Comparison of ENCODE assay signal across 12 cellular contexts in the genomic region with DNA sequence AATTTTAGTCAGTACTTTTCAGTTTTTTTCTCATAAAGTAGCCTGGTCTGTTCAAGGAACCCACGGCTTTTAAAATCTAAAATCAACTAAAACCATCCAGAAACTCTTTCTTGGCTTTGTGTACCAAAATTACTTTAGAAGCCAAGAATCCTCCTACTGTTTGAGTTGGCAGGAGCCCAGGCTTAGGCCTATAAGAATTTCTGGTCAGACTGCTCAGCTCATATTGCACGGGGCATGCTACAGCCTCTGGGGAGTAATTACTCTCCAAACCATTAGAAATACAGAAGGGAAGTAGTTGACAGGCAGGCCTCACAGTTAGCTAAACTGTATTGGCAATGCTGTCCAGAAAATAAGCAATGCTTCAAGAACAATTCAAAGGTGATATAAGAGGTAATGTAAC.
DNase-seq lines count a peak whose midpoint lies in the region; ATAC-seq and TF ChIP-seq lines count a peak whose summit lies in the region.
"Had no signal": no experiment of that assay in that cellular context is flagged by ENCODE, and none has a peak within 500 bp of the region (broad histone marks: within the 10 kb centered on the region; RNA-seq: fewer than 3 reads in every experiment).

No MANE protein-coding gene starts in this region.

- H3F3A ChIP-seq in GM23338 (replicated peaks; ENCODE audit: low read depth): no peaks in the 10 kb centered on the region

- no peaks in the 10 kb centered on the region for H3K9me2 ChIP-seq in GM23338 (ENCODE audit: insufficient read depth)

- no peaks in the 10 kb centered on the region for H3K27me3 Mint-ChIP-seq in GM23338 (ENCODE audit: insufficient read depth, low read depth, poor library complexity)

- H3K27ac Mint-ChIP-seq in GM23338: no peak overlapping the region
- H3K27ac Mint-ChIP-seq: immature natural killer cell had no signal

- no peak overlapping the region for H3K27ac ChIP-seq in GM23338 (ENCODE audit: low read depth)
- H3K27ac ChIP-seq in ovary: no peak overlapping the region

- H3K4me1 ChIP-seq in GM23338 (ENCODE audit: insufficient read depth) (no peaks in the 10 kb centered on the region), ovary (ENCODE audit: insufficient read depth) (peaks cover 5% of the 10 kb centered on the region)

- H3K27me3 ChIP-seq in GM23338 (ENCODE audit: insufficient read depth) (no peaks in the 10 kb centered on the region), ovary (no peaks in the 10 kb centered on the region)

- no peak for TF ChIP-seq POLR2A in ovary (IDR thresholded peaks at IDR 0.05)

- no peak overlapping the region for H3K4me2 ChIP-seq in GM23338

- no peaks in the 10 kb centered on the region for H3K36me3 Mint-ChIP-seq in GM23338 (ENCODE audit: low read depth)
- H3K36me3 Mint-ChIP-seq: immature natural killer cell had no signal

- H3K9me3 ChIP-seq in ovary: no peaks in the 10 kb centered on the region

- H3K36me3 ChIP-seq in GM23338 (ENCODE audit: insufficient read depth): no peaks in the 10 kb centered on the region
- no peaks in the 10 kb centered on the region for H3K36me3 ChIP-seq in ovary

- no peak overlapping the region for H3K4me3 ChIP-seq in GM23338
- no peak overlapping the region for H3K4me3 ChIP-seq in epithelial cell of esophagus (ENCODE audit: low read length)
- no peak overlapping the region for H3K4me3 ChIP-seq in ovary

- no peak for ATAC-seq in GM23338
- no peak for ATAC-seq in GM21515 (IDR thresholded peaks at IDR 0.05; ENCODE audit: unreplicated experiment)
- no peak for ATAC-seq in GM21447 (IDR thresholded peaks at IDR 0.05; ENCODE audit: unreplicated experiment)

- 0 to 3% (median 1%) methylated on average over 2 of the region's 2 CpGs for WGBS in ovary, 3 donors

- no peaks in the 10 kb centered on the region for H3K4me1 Mint-ChIP-seq in GM23338
- H3K4me1 Mint-ChIP-seq: immature natural killer cell had no signal

- no peaks in the 10 kb centered on the region for H4K20me1 ChIP-seq in GM23338 (replicated peaks; ENCODE audit: insufficient read depth)

- H3K79me2 ChIP-seq in GM23338 (replicated peaks; ENCODE audit: insufficient read depth): no peaks in the 10 kb centered on the region

- intact Hi-C loops in ovary (cut with DNase I): no loop called here

- no peaks in the 10 kb centered on the region for H3K9me3 Mint-ChIP-seq in GM23338

- DNase-seq in GM23338 (ENCODE audit: low spot score) (peak; percentile 0), NCI-H82 (lab: John Stamatoyannopoulos, UW) (peak; percentile 60), epithelial cell of esophagus (ENCODE audit: low read depth) (peak; percentile 80), ovary (peak; percentile 26 to 65 (median 44)), NCI-H526 (lab: John Stamatoyannopoulos, UW) (no peak), NCI-H2029 treated with DMSO at 0.1 percent for 48 hours (lab: John Stamatoyannopoulos, UW) (no peak)
- DNase-seq: activated CD4-positive, alpha-beta T cell treated with anti-CD3 and anti-CD28 coated beads, Interleukin-2, amount 50 U/mL, for 1 hour; caudate nucleus; immature natural killer cell; NCI-H748 treated with DMSO at 0.1 percent for 48 hours had no signal

- no peak for TF ChIP-seq EP300 in ovary (IDR thresholded peaks at IDR 0.05)

- H3K4me3 Mint-ChIP-seq in GM23338: no peak overlapping the region
- H3K4me3 Mint-ChIP-seq: immature natural killer cell had no signal

- H2AFZ ChIP-seq in GM23338: no peak overlapping the region

- TF ChIP-seq CTCF in GM23338 (conservative IDR thresholded peaks at IDR 0.05; ENCODE audit: low read depth in 2 of 2): no peak
- no peak for TF ChIP-seq CTCF in epithelial cell of esophagus (IDR thresholded peaks at IDR 0.05; ENCODE audit: insufficient read depth, low read depth, low read length, missing control alignments)
- no peak for TF ChIP-seq CTCF in ovary (IDR thresholded peaks at IDR 0.05)

TF ChIP-seq in GM23338, 12 proteins besides CTCF, POLR2A, EP300 and RAD21:
- TF ChIP-seq, protein P1, sequence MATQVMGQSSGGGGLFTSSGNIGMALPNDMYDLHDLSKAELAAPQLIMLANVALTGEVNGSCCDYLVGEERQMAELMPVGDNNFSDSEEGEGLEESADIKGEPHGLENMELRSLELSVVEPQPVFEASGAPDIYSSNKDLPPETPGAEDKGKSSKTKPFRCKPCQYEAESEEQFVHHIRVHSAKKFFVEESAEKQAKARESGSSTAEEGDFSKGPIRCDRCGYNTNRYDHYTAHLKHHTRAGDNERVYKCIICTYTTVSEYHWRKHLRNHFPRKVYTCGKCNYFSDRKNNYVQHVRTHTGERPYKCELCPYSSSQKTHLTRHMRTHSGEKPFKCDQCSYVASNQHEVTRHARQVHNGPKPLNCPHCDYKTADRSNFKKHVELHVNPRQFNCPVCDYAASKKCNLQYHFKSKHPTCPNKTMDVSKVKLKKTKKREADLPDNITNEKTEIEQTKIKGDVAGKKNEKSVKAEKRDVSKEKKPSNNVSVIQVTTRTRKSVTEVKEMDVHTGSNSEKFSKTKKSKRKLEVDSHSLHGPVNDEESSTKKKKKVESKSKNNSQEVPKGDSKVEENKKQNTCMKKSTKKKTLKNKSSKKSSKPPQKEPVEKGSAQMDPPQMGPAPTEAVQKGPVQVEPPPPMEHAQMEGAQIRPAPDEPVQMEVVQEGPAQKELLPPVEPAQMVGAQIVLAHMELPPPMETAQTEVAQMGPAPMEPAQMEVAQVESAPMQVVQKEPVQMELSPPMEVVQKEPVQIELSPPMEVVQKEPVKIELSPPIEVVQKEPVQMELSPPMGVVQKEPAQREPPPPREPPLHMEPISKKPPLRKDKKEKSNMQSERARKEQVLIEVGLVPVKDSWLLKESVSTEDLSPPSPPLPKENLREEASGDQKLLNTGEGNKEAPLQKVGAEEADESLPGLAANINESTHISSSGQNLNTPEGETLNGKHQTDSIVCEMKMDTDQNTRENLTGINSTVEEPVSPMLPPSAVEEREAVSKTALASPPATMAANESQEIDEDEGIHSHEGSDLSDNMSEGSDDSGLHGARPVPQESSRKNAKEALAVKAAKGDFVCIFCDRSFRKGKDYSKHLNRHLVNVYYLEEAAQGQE (IDR thresholded peaks at IDR 0.05; ENCODE audit: unreplicated experiment): no peak

Comparison
In these comparisons a context has a peak if more than half of its experiments do, and no peak if none do; other contexts are left out.
1. DNase-seq: peak in GM23338 (single experiment), NCI-H82 (single experiment), epithelial cell of esophagus (single experiment) and ovary (5 of 5); none in NCI-H526 (0 of 2) and NCI-H2029 treated with DMSO at 0.1 percent for 48 hours (single experiment).